In the genomic region with DNA sequence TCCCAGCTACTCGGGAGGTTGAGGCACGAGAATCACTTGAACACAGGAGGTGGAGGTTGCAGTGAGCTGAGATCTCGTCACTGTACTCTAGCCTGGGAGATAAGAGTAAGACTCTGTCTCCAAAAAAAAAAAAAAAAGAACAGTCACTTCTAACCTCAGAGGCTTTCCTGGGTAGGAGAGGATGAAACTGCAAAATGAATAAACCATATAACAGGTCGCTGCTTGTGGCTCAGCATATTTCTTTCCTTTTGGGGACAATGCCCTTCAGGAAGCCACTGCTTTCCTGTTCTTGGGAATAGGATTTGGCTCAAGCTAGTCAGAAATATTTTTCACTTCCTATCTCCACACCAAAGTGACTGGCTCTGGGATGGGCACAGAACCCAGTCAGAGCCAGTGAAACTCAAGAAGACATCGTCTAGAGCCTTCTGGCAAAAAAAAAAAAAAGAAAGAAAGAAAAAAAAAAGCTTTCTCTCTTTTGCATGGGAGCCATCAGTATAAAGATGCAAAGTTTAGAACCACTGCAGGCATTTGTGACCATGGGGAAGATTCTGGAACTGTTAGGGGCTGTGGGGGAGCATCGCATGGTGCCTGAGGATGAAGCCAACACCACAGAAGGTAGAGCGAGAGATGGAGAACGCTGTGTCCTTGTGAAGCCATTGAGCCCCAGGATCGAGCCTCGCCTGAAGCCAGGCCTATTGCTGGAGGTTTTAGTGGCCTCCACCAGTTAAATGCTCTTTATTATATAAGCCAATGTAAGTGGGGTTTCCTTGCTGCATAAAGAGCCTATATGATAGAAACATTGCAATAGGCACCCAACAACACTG, we compare ENCODE assay signal across 22 cellular contexts.
A peak's percentile ranks its signal among the peaks of the same experiment; 100 is the strongest.
DNase-seq lines count a peak whose midpoint lies in the region; ATAC-seq and TF ChIP-seq lines count a peak whose summit lies in the region.
"Had no signal": no experiment of that assay in that cellular context is flagged by ENCODE, and none has a peak within 500 bp of the region (broad histone marks: within the 10 kb centered on the region; RNA-seq: fewer than 3 reads in every experiment).

No MANE protein-coding gene starts in this region.

- no peak overlapping the region for H3K4me3 ChIP-seq in CD8-positive, alpha-beta memory T cell (ENCODE audit: low read length)
- H3K4me3 ChIP-seq in coronary artery (no peak overlapping the region), MM.1S (ENCODE audit: low read length) (no peak overlapping the region)
- H3K4me3 ChIP-seq: adrenal gland, esophagus muscularis mucosa, gastroesophageal sphincter, upper lobe of left lung had no signal

- H3K27me3 ChIP-seq in CD8-positive, alpha-beta memory T cell (ENCODE audit: insufficient read depth, low read length, poor library complexity, severe bottlenecking), result no peaks in the 10 kb centered on the region
- H3K27me3 ChIP-seq in MM.1S (replicated peaks; ENCODE audit: insufficient read depth, low read length), result no peaks in the 10 kb centered on the region
- H3K27me3 ChIP-seq: adrenal gland, esophagus muscularis mucosa, gastroesophageal sphincter, upper lobe of left lung had no signal

- no peaks in the 10 kb centered on the region for H3K4me1 ChIP-seq in CD8-positive, alpha-beta memory T cell (ENCODE audit: insufficient read depth, low read length)
- H3K4me1 ChIP-seq in MM.1S (ENCODE audit: low read length), result 0 out of 2 replicates have a peak, but pooled peaks cover 3% of the 10 kb centered on the region

- peaks cover 15 to 28% of the 10 kb centered on the region in 2 donors for H3K27me3 Mint-ChIP-seq in CD8-positive, alpha-beta memory T cell
- H3K27me3 Mint-ChIP-seq in IgD-negative memory B cell, result no peaks in the 10 kb centered on the region
- H3K27me3 Mint-ChIP-seq in nephron progenitor cell (ENCODE audit: low read depth, poor library complexity), result peaks cover 10% of the 10 kb centered on the region
- peaks cover 16% of the 10 kb centered on the region for H3K27me3 Mint-ChIP-seq in activated T-helper 17 cell treated with anti-CD3 and anti-CD28 coated beads, Interleukin-2, amount 50 U/mL, for 72 hours
- H3K27me3 Mint-ChIP-seq in activated CD4-positive, alpha-beta memory T cell treated with anti-CD3 and anti-CD28 coated beads for 36 hours, result peaks cover 5% of the 10 kb centered on the region

- TF ChIP-seq CTCF in coronary artery (IDR thresholded peaks at IDR 0.05), result no peak
- no peak for TF ChIP-seq CTCF in nephron progenitor cell (IDR thresholded peaks at IDR 0.05)
- TF ChIP-seq CTCF in MM.1S (IDR thresholded peaks at IDR 0.05; ENCODE audit: low read length), result no peak

- no peaks in the 10 kb centered on the region for H3K9me2 ChIP-seq in MM.1S (replicated peaks; ENCODE audit: insufficient read depth, low read length)

- H2AFZ ChIP-seq in MM.1S (ENCODE audit: low read length), result no peak overlapping the region

- no peaks in the 10 kb centered on the region for H3K9me3 ChIP-seq in CD8-positive, alpha-beta memory T cell (ENCODE audit: low read length)
- no peaks in the 10 kb centered on the region for H3K9me3 ChIP-seq in MM.1S (replicated peaks; ENCODE audit: insufficient read depth, low read length)
- H3K9me3 ChIP-seq: adrenal gland, esophagus muscularis mucosa, gastroesophageal sphincter, upper lobe of left lung had no signal

- H3K36me3 ChIP-seq in CD8-positive, alpha-beta memory T cell (ENCODE audit: insufficient read depth, low read length), result no peaks in the 10 kb centered on the region
- H3K36me3 ChIP-seq in MM.1S (replicated peaks; ENCODE audit: insufficient read depth, low read length), result no peaks in the 10 kb centered on the region
- H3K36me3 ChIP-seq: adrenal gland, esophagus muscularis mucosa, gastroesophageal sphincter, upper lobe of left lung had no signal

- no peak overlapping the region for H3K4me2 ChIP-seq in MM.1S (ENCODE audit: low read depth, low read length)

- no peak overlapping the region for H3K4me3 Mint-ChIP-seq in CD8-positive, alpha-beta memory T cell
- H3K4me3 Mint-ChIP-seq in IgD-negative memory B cell, result peak overlapping the region in 2 of 4 donors; percentile 63 to 70
- H3K4me3 Mint-ChIP-seq in nephron progenitor cell, result no peak overlapping the region
- H3K4me3 Mint-ChIP-seq in activated T-helper 17 cell treated with anti-CD3 and anti-CD28 coated beads, Interleukin-2, amount 50 U/mL, for 72 hours, result no peak overlapping the region
- H3K4me3 Mint-ChIP-seq in activated CD4-positive, alpha-beta memory T cell treated with anti-CD3 and anti-CD28 coated beads for 36 hours, result no peak overlapping the region
- H3K4me3 Mint-ChIP-seq: CD8-positive, alpha-beta T cell; naive thymus-derived CD8-positive, alpha-beta T cell had no signal

- no peaks in the 10 kb centered on the region for H3K9me3 Mint-ChIP-seq in CD8-positive, alpha-beta memory T cell
- H3K9me3 Mint-ChIP-seq in IgD-negative memory B cell, result peaks cover 0 to 5% (median 0%) of the 10 kb centered on the region in 3 donors
- no peaks in the 10 kb centered on the region for H3K9me3 Mint-ChIP-seq in nephron progenitor cell
- H3K9me3 Mint-ChIP-seq in activated T-helper 17 cell treated with anti-CD3 and anti-CD28 coated beads, Interleukin-2, amount 50 U/mL, for 72 hours, result no peaks in the 10 kb centered on the region
- H3K9me3 Mint-ChIP-seq in activated CD4-positive, alpha-beta memory T cell treated with anti-CD3 and anti-CD28 coated beads for 36 hours, result no peaks in the 10 kb centered on the region
- H3K9me3 Mint-ChIP-seq: CD8-positive, alpha-beta T cell; naive thymus-derived CD8-positive, alpha-beta T cell had no signal

- intact Hi-C loops in activated CD4-positive, alpha-beta memory T cell treated with anti-CD3 and anti-CD28 coated beads for 36 hours (cut with micrococcal nuclease), result no loop called here

- no peak for ATAC-seq in activated T-helper 17 cell treated with anti-CD3 and anti-CD28 coated beads, Interleukin-2, amount 50 U/mL, for 72 hours (replicated peaks)
- ATAC-seq: CD8-positive, alpha-beta T cell; gastroesophageal sphincter; naive thymus-derived CD8-positive, alpha-beta T cell had no signal

- no peaks in the 10 kb centered on the region for H3F3A ChIP-seq in MM.1S (ENCODE audit: insufficient read depth, low read length)

- H4K20me1 ChIP-seq in MM.1S (ENCODE audit: insufficient read depth, low read length), result no peaks in the 10 kb centered on the region

- H3K9ac ChIP-seq in MM.1S (ENCODE audit: low read length), result no peak overlapping the region

- DNase-seq in CD8-positive, alpha-beta memory T cell, result no peak
- DNase-seq in coronary artery (ENCODE audit: low spot score) (peak; percentile 28), nephron progenitor cell (no peak), SKM-1 treated with dmso at 0.1 percent for 144 hours (lab: John Stamatoyannopoulos, UW; ENCODE audit: unreplicated experiment) (no peak), MM.1S (no peak)
- no peak for DNase-seq in activated CD4-positive, alpha-beta memory T cell treated with anti-CD3 and anti-CD28 coated beads for 36 hours
- DNase-seq: CD8-positive, alpha-beta T cell; central memory CD4-positive, alpha-beta T cell; effector CD4-positive, alpha-beta T cell; HCEC 1CT; mesendoderm; naive thymus-derived CD8-positive, alpha-beta T cell; NCI-H1417 treated with DMSO at 0.1 percent for 48 hours; NCI-H526; small intestine; stimulated activated CD4-positive, alpha-beta T cell treated with anti-CD3 and anti-CD28 coated beads, Interleukin-4, amount 100 ng/mL, for 4 hours; upper lobe of left lung had no signal

- H3K36me3 Mint-ChIP-seq in CD8-positive, alpha-beta memory T cell, result no peaks in the 10 kb centered on the region
- H3K36me3 Mint-ChIP-seq in IgD-negative memory B cell (no peaks in the 10 kb centered on the region), nephron progenitor cell (ENCODE audit: low read depth) (no peaks in the 10 kb centered on the region)
- no peaks in the 10 kb centered on the region for H3K36me3 Mint-ChIP-seq in activated T-helper 17 cell treated with anti-CD3 and anti-CD28 coated beads, Interleukin-2, amount 50 U/mL, for 72 hours (ENCODE audit: low read depth)
- H3K36me3 Mint-ChIP-seq in activated CD4-positive, alpha-beta memory T cell treated with anti-CD3 and anti-CD28 coated beads for 36 hours, result no peaks in the 10 kb centered on the region
- H3K36me3 Mint-ChIP-seq: CD8-positive, alpha-beta T cell; naive thymus-derived CD8-positive, alpha-beta T cell had no signal

- peak overlapping the region in 3 of 8 donors; percentile 1 to 59 (median 43) for H3K27ac Mint-ChIP-seq in CD8-positive, alpha-beta memory T cell
- H3K27ac Mint-ChIP-seq in IgD-negative memory B cell (peak overlapping the region in 2 of 3 donors; percentile 9 to 33), nephron progenitor cell (peak overlapping the region; percentile 46)
- H3K27ac Mint-ChIP-seq in activated T-helper 17 cell treated with anti-CD3 and anti-CD28 coated beads, Interleukin-2, amount 50 U/mL, for 72 hours, result no peak overlapping the region
- H3K27ac Mint-ChIP-seq in activated CD4-positive, alpha-beta memory T cell treated with anti-CD3 and anti-CD28 coated beads for 36 hours, result no peak overlapping the region
- H3K27ac Mint-ChIP-seq: CD8-positive, alpha-beta T cell had no signal

- CTCF ChIA-PET in CD8-positive, alpha-beta memory T cell (lab: Charles Lee), result no interaction called here
- CTCF ChIA-PET in activated CD4-positive, alpha-beta memory T cell treated with anti-CD3 and anti-CD28 coated beads for 36 hours (lab: Charles Lee), result no interaction called here

- peaks cover 2 to 12% (median 9%) of the 10 kb centered on the region in 3 donors for H3K4me1 Mint-ChIP-seq in CD8-positive, alpha-beta memory T cell
- H3K4me1 Mint-ChIP-seq in IgD-negative memory B cell (peaks cover 27 to 37% (median 36%) of the 10 kb centered on the region in 3 donors), nephron progenitor cell (peaks cover 62% of the 10 kb centered on the region)
- no peaks in the 10 kb centered on the region for H3K4me1 Mint-ChIP-seq in activated T-helper 17 cell treated with anti-CD3 and anti-CD28 coated beads, Interleukin-2, amount 50 U/mL, for 72 hours
- H3K4me1 Mint-ChIP-seq in activated CD4-positive, alpha-beta memory T cell treated with anti-CD3 and anti-CD28 coated beads for 36 hours (ENCODE audit: low read depth), result peaks cover 4% of the 10 kb centered on the region

- POLR2A ChIA-PET in CD8-positive, alpha-beta memory T cell (lab: Charles Lee), result no interaction called here
- POLR2A ChIA-PET in activated CD4-positive, alpha-beta memory T cell treated with anti-CD3 and anti-CD28 coated beads for 36 hours (lab: Charles Lee), result no interaction called here

- H3K79me2 ChIP-seq in MM.1S (ENCODE audit: low read length), result no peaks in the 10 kb centered on the region

- H3K27ac ChIP-seq in CD8-positive, alpha-beta memory T cell (ENCODE audit: low read depth, low read length), result peak overlapping the region; percentile 12
- H3K27ac ChIP-seq in coronary artery (peak overlapping the region in 1 of 2 donors; percentile 11), MM.1S (ENCODE audit: low read length) (no peak overlapping the region)
- H3K27ac ChIP-seq: esophagus muscularis mucosa had no signal

Comparison
In these comparisons a context has a peak if more than half of its experiments do, and no peak if none do; other contexts are left out.
1. H3K27ac Mint-ChIP-seq: peak in IgD-negative memory B cell (2 of 3) and nephron progenitor cell (single experiment); none in activated T-helper 17 cell treated with anti-CD3 and anti-CD28 coated beads, Interleukin-2, amount 50 U/mL, for 72 hours (single experiment) and activated CD4-positive, alpha-beta memory T cell treated with anti-CD3 and anti-CD28 coated beads for 36 hours (single experiment).